1 cellular context compared by ENCODE assay signal in the genomic region with DNA sequence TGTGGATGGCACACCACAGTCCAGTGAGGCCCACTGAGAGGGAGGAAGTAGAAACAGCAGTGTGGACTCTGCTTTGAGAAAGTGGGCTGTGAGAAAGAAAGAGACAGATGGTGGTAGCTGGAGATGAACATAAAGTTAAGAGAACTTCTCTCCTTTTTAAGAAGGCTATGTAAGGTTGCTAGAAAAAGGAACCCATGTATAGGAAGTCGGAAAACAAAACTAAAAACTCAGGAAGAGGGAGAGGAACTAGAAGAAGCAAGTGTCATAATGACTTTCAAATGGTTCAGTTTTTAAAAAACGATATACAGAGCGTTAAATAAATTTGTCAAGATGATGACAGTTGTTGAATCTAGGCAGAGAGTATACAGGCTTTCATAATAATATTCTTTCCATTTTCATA.
TF ChIP-seq lines count a peak whose summit lies in the region.

No MANE protein-coding gene starts in this region.

TF ChIP-seq in GM23338, 12 proteins besides CTCF, POLR2A, EP300 and RAD21 (continued from another document):
- TF ChIP-seq, protein P1, sequence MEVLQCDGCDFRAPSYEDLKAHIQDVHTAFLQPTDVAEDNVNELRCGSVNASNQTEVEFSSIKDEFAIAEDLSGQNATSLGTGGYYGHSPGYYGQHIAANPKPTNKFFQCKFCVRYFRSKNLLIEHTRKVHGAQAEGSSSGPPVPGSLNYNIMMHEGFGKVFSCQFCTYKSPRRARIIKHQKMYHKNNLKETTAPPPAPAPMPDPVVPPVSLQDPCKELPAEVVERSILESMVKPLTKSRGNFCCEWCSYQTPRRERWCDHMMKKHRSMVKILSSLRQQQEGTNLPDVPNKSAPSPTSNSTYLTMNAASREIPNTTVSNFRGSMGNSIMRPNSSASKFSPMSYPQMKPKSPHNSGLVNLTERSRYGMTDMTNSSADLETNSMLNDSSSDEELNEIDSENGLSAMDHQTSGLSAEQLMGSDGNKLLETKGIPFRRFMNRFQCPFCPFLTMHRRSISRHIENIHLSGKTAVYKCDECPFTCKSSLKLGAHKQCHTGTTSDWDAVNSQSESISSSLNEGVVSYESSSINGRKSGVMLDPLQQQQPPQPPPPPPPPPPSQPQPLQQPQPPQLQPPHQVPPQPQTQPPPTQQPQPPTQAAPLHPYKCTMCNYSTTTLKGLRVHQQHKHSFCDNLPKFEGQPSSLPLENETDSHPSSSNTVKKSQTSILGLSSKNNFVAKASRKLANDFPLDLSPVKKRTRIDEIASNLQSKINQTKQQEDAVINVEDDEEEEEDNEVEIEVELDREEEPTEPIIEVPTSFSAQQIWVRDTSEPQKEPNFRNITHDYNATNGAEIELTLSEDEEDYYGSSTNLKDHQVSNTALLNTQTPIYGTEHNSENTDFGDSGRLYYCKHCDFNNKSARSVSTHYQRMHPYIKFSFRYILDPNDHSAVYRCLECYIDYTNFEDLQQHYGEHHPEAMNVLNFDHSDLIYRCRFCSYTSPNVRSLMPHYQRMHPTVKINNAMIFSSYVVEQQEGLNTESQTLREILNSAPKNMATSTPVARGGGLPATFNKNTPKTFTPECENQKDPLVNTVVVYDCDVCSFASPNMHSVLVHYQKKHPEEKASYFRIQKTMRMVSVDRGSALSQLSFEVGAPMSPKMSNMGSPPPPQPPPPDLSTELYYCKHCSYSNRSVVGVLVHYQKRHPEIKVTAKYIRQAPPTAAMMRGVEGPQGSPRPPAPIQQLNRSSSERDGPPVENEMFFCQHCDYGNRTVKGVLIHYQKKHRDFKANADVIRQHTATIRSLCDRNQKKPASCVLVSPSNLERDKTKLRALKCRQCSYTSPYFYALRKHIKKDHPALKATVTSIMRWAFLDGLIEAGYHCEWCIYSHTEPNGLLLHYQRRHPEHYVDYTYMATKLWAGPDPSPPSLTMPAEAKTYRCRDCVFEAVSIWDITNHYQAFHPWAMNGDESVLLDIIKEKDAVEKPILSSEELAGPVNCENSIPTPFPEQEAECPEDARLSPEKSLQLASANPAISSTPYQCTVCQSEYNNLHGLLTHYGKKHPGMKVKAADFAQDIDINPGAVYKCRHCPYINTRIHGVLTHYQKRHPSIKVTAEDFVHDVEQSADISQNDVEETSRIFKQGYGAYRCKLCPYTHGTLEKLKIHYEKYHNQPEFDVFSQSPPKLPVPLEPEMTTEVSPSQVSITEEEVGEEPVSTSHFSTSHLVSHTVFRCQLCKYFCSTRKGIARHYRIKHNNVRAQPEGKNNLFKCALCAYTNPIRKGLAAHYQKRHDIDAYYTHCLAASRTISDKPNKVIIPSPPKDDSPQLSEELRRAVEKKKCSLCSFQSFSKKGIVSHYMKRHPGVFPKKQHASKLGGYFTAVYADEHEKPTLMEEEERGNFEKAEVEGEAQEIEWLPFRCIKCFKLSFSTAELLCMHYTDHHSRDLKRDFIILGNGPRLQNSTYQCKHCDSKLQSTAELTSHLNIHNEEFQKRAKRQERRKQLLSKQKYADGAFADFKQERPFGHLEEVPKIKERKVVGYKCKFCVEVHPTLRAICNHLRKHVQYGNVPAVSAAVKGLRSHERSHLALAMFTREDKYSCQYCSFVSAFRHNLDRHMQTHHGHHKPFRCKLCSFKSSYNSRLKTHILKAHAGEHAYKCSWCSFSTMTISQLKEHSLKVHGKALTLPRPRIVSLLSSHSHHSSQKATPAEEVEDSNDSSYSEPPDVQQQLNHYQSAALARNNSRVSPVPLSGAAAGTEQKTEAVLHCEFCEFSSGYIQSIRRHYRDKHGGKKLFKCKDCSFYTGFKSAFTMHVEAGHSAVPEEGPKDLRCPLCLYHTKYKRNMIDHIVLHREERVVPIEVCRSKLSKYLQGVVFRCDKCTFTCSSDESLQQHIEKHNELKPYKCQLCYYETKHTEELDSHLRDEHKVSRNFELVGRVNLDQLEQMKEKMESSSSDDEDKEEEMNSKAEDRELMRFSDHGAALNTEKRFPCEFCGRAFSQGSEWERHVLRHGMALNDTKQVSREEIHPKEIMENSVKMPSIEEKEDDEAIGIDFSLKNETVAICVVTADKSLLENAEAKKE (CRISPR knock-in tag; IDR thresholded peaks at IDR 0.05), result no peak
- TF ChIP-seq ETS1 (IDR thresholded peaks at IDR 0.05) (no peak), EZH2 (IDR thresholded peaks at IDR 0.05; ENCODE audit: low read depth, unreplicated experiment) (no peak), STAT1 (IDR thresholded peaks at IDR 0.05; ENCODE audit: unreplicated experiment) (no peak)
